Comparison of ENCODE assay signal across 15 cellular contexts in genomic region chr11:9397746-9398680, GRCh38. TPM values are rescaled to one million over a fixed set of nuclear protein-coding genes. Genes with fewer than 3 reads are reported as not detected.
DNase-seq lines count a peak whose midpoint lies in the region; ATAC-seq and TF ChIP-seq lines count a peak whose summit lies in the region.
"Had no signal": no experiment of that assay in that cellular context is flagged by ENCODE, and none has a peak within 500 bp of the region (broad histone marks: within the 10 kb centered on the region; RNA-seq: fewer than 3 reads in every experiment).

No MANE protein-coding gene starts in this region.

- ATAC-seq in Panc1 (no peak), GM18517 (IDR thresholded peaks at IDR 0.05; ENCODE audit: unreplicated experiment) (no peak)
- no peak for ATAC-seq in stimulated activated memory B cell treated with anti-CD40 and anti-IgM and Interleukin-4, amounts not matched to agents 10 μg/mL and 1 μg/mL and 100 μg/mL, for 72 hours

- DNase-seq in activated naive CD4-positive, alpha-beta T cell treated with anti-CD3 and anti-CD28 coated beads, Interleukin-2, amount 50 U/mL, for 16 hours: no peak
- no peak for DNase-seq in Panc1 (ENCODE audit: low read depth, low spot score)
- DNase-seq in endodermal cell: no peak
- DNase-seq in caudate nucleus (lab: John Stamatoyannopoulos, UW): no peak
- DNase-seq in cerebellar nuclear complex (lab: John Stamatoyannopoulos, UW): no peak
- DNase-seq: activated naive CD4-positive, alpha-beta T cell treated with anti-CD3 and anti-CD28 coated beads, Interleukin-2, amount 10 ng/mL, durations not matched to agents 7 days and 5 days; KG1; NCI-H1417 treated with DMSO at 0.1 percent for 48 hours; NCI-H446 treated with DMSO at 0.1 percent for 48 hours; occipital lobe; thyroid gland had no signal

- intact Hi-C loops in Panc1 (cut with micrococcal nuclease; ENCODE audit: unreplicated experiment): no loop called here

- TSS peak; percentile 42 for BruUV-seq in Panc1 (replicated peaks; lab: Mats Ljungman, UMichigan)

- H3K4me3 ChIP-seq in Panc1 (ENCODE audit: low read depth in 2 of 2, low read length in 2 of 2) (no peak overlapping the region), endodermal cell (ENCODE audit: low read length) (no peak overlapping the region)
- H3K4me3 ChIP-seq: thyroid gland had no signal

- CTCF ChIA-PET in Panc1 (lab: Charles Lee): no interaction called here

- H3K27me3 ChIP-seq in Panc1 (ENCODE audit: control insufficient read depth, insufficient read depth, low read length) (no peaks in the 10 kb centered on the region), endodermal cell (ENCODE audit: control insufficient read depth, insufficient read depth, low read length, poor library complexity, severe bottlenecking) (no peaks in the 10 kb centered on the region)
- H3K27me3 ChIP-seq: thyroid gland had no signal

- POLR2A ChIA-PET in Panc1 (lab: Charles Lee): interaction anchor here (0.5 to 0.7 kb wide), 3 partner anchors 7 to 153 kb away, joined by 3 to 10 read pairs (median 3); no protein-coding TSS in a partner anchor

- H3K4me1 Mint-ChIP-seq in activated naive CD4-positive, alpha-beta T cell treated with anti-CD3 and anti-CD28 coated beads, Interleukin-2, amount 50 U/mL, for 24 hours: peaks cover 58% of the 10 kb centered on the region
- peaks cover 16% of the 10 kb centered on the region for H3K4me1 Mint-ChIP-seq in endodermal cell
- peaks cover 56% of the 10 kb centered on the region for H3K4me1 Mint-ChIP-seq in stimulated activated memory B cell treated with anti-CD40 and anti-IgM and Interleukin-4, amounts not matched to agents 10 μg/mL and 1 μg/mL and 100 μg/mL, for 72 hours

- no peaks in the 10 kb centered on the region for H3K9me3 ChIP-seq in Panc1 (ENCODE audit: control insufficient read depth, insufficient read depth, low read depth, low read length)
- H3K9me3 ChIP-seq in endodermal cell (ENCODE audit: control insufficient read depth, low read length): no peaks in the 10 kb centered on the region
- H3K9me3 ChIP-seq: thyroid gland had no signal

- H3K27me3 Mint-ChIP-seq in activated naive CD4-positive, alpha-beta T cell treated with anti-CD3 and anti-CD28 coated beads, Interleukin-2, amount 50 U/mL, for 24 hours: no peaks in the 10 kb centered on the region
- no peaks in the 10 kb centered on the region for H3K27me3 Mint-ChIP-seq in endodermal cell (ENCODE audit: insufficient read depth)
- no peaks in the 10 kb centered on the region for H3K27me3 Mint-ChIP-seq in stimulated activated memory B cell treated with anti-CD40 and anti-IgM and Interleukin-4, amounts not matched to agents 10 μg/mL and 1 μg/mL and 100 μg/mL, for 72 hours
- H3K27me3 Mint-ChIP-seq: activated naive CD4-positive, alpha-beta T cell treated with anti-CD3 and anti-CD28 coated beads, Interleukin-2, amount 10 ng/mL, durations not matched to agents 7 days and 5 days; dendritic cell treated with granulocyte-macrophage colony-stimulating factor and Interleukin-4, amounts not matched to agents 40 ng/mL and 50 ng/mL, for 4 days had no signal

- H3K27ac Mint-ChIP-seq in activated naive CD4-positive, alpha-beta T cell treated with anti-CD3 and anti-CD28 coated beads, Interleukin-2, amount 50 U/mL, for 24 hours: no peak overlapping the region
- H3K27ac Mint-ChIP-seq in endodermal cell: peak overlapping the region; percentile 83
- peak overlapping the region; percentile 53 for H3K27ac Mint-ChIP-seq in stimulated activated memory B cell treated with anti-CD40 and anti-IgM and Interleukin-4, amounts not matched to agents 10 μg/mL and 1 μg/mL and 100 μg/mL, for 72 hours
- H3K27ac Mint-ChIP-seq: dendritic cell treated with granulocyte-macrophage colony-stimulating factor and Interleukin-4, amounts not matched to agents 40 ng/mL and 50 ng/mL, for 4 days had no signal

- H3K9ac ChIP-seq in endodermal cell (ENCODE audit: extremely low read depth, low read length, poor library complexity, severe bottlenecking): no peak overlapping the region

- peaks cover 20% of the 10 kb centered on the region for H3K4me1 ChIP-seq in Panc1 (ENCODE audit: control insufficient read depth, insufficient read depth, low read length)
- no peaks in the 10 kb centered on the region for H3K4me1 ChIP-seq in endodermal cell (ENCODE audit: control insufficient read depth, insufficient read depth, low read length)

- H3K27ac ChIP-seq in Panc1 (ENCODE audit: low read length): no peak overlapping the region
- H3K27ac ChIP-seq in endodermal cell (ENCODE audit: low read depth, low read length): no peak overlapping the region
- H3K27ac ChIP-seq in caudate nucleus (ENCODE audit: low read depth, low read length): no peak overlapping the region

- H3K36me3 Mint-ChIP-seq in activated naive CD4-positive, alpha-beta T cell treated with anti-CD3 and anti-CD28 coated beads, Interleukin-2, amount 50 U/mL, for 24 hours: peaks cover 11% of the 10 kb centered on the region
- peaks cover 33% of the 10 kb centered on the region for H3K36me3 Mint-ChIP-seq in endodermal cell (ENCODE audit: low read depth)
- peaks cover 28% of the 10 kb centered on the region for H3K36me3 Mint-ChIP-seq in stimulated activated memory B cell treated with anti-CD40 and anti-IgM and Interleukin-4, amounts not matched to agents 10 μg/mL and 1 μg/mL and 100 μg/mL, for 72 hours

- in situ Hi-C loops in Panc1 (cut with HindIII; ENCODE audit: low pct_unique_long_range_greater_than_20kb, low sequenced_read_pairs): no loop called here

- WGBS in endodermal cell (ENCODE audit: insufficient coverage in 1 of 2, insufficient read length in 1 of 2), 2 experiments: 94 to 100% methylated on average over 2 to 3 of the region's 4 CpGs

- no peaks in the 10 kb centered on the region for H3K9me3 Mint-ChIP-seq in activated naive CD4-positive, alpha-beta T cell treated with anti-CD3 and anti-CD28 coated beads, Interleukin-2, amount 50 U/mL, for 24 hours
- H3K9me3 Mint-ChIP-seq in endodermal cell: no peaks in the 10 kb centered on the region
- H3K9me3 Mint-ChIP-seq in stimulated activated memory B cell treated with anti-CD40 and anti-IgM and Interleukin-4, amounts not matched to agents 10 μg/mL and 1 μg/mL and 100 μg/mL, for 72 hours: no peaks in the 10 kb centered on the region
- H3K9me3 Mint-ChIP-seq: activated naive CD4-positive, alpha-beta T cell treated with anti-CD3 and anti-CD28 coated beads, Interleukin-2, amount 10 ng/mL, durations not matched to agents 7 days and 5 days; dendritic cell treated with granulocyte-macrophage colony-stimulating factor and Interleukin-4, amounts not matched to agents 40 ng/mL and 50 ng/mL, for 4 days had no signal

- 0 out of 2 replicates have a peak, but pooled peaks cover 2% of the 10 kb centered on the region for H3K36me3 ChIP-seq in Panc1 (ENCODE audit: control insufficient read depth, insufficient read depth, low read length)
- peaks cover 52% of the 10 kb centered on the region for H3K36me3 ChIP-seq in endodermal cell (ENCODE audit: control insufficient read depth, insufficient read depth, low read length)
- H3K36me3 ChIP-seq: thyroid gland had no signal

- peak overlapping the region; percentile 39 for H3K4me3 Mint-ChIP-seq in activated naive CD4-positive, alpha-beta T cell treated with anti-CD3 and anti-CD28 coated beads, Interleukin-2, amount 50 U/mL, for 24 hours
- no peak overlapping the region for H3K4me3 Mint-ChIP-seq in endodermal cell
- no peak overlapping the region for H3K4me3 Mint-ChIP-seq in stimulated activated memory B cell treated with anti-CD40 and anti-IgM and Interleukin-4, amounts not matched to agents 10 μg/mL and 1 μg/mL and 100 μg/mL, for 72 hours
- H3K4me3 Mint-ChIP-seq: activated naive CD4-positive, alpha-beta T cell treated with anti-CD3 and anti-CD28 coated beads, Interleukin-2, amount 10 ng/mL, durations not matched to agents 7 days and 5 days; dendritic cell treated with granulocyte-macrophage colony-stimulating factor and Interleukin-4, amounts not matched to agents 40 ng/mL and 50 ng/mL, for 4 days had no signal

- TF ChIP-seq CTCF in Panc1 (IDR thresholded peaks at IDR 0.05) (no peak), endodermal cell (conservative IDR thresholded peaks at IDR 0.05) (no peak)

RNA-seq across cellular contexts. Expression of gene IPO7, which starts 13.6 kb away (rescaled TPM):
- total RNA-seq in Panc1 (2021; ENCODE audit: unreplicated experiment): 273 TPM
- 123 TPM for polyA plus RNA-seq in Panc1 (2012; ENCODE audit: insufficient read length)
- total RNA-seq in endodermal cell: 100 to 1,000 TPM; 161 to 163 TPM
- polyA plus RNA-seq in endodermal cell (2013, experiment 1 of 2): 164 TPM
- polyA plus RNA-seq in endodermal cell (2013, experiment 2 of 2): 150 TPM
